In genomic region chr9:103003689-103004088, GRCh38 we compare ENCODE assay signal across 29 cellular contexts. TPM values are rescaled to one million over a fixed set of nuclear protein-coding genes. Genes with fewer than 3 reads are reported as not detected.
A peak's percentile ranks its signal among the peaks of the same experiment; 100 is the strongest.
DNase-seq lines count a peak whose midpoint lies in the region; ATAC-seq, FAIRE-seq and TF ChIP-seq lines count a peak whose summit lies in the region.
"Had no signal": no experiment of that assay in that cellular context is flagged by ENCODE, and none has a peak within 500 bp of the region (broad histone marks: within the 10 kb centered on the region; RNA-seq: fewer than 3 reads in every experiment).

No MANE protein-coding gene starts in this region.

- H3K9me3 Mint-ChIP-seq in activated naive CD4-positive, alpha-beta T cell treated with anti-CD3 and anti-CD28 coated beads, Interleukin-2, amount 10 ng/mL, durations not matched to agents 7 days and 5 days, result peaks cover 6% of the 10 kb centered on the region

- peak; percentile 20 for DNase-seq in ELR (ENCODE audit: low read depth)
- DNase-seq in H54 (ENCODE audit: insufficient read length, low spot score), result no peak
- no peak for DNase-seq in K562 (ENCODE audit: extremely low read depth in 1 of 4, low spot score in 3 of 4)
- DNase-seq in activated naive CD4-positive, alpha-beta T cell treated with anti-CD3 and anti-CD28 coated beads, Interleukin-2, amount 10 ng/mL, durations not matched to agents 7 days and 5 days, result no peak
- DNase-seq in aorta, result no peak
- DNase-seq: 8988T; ACHN; BE2C; C1 segment of cervical spinal cord; CD4-positive, alpha-beta memory T cell; CD4-positive, CD25-positive, alpha-beta regulatory T cell; CD8-positive, alpha-beta memory T cell; COR-L47; DMS 273 treated with DMSO at 0.1 percent for 48 hours; DMS153; DMS53; DMS79; DND-41; EL; GF-D8 had no signal

- H3K9me1 ChIP-seq in K562 (ENCODE audit: control insufficient read depth, insufficient read depth, low read length), result no peaks in the 10 kb centered on the region

- H3K9me3 ChIP-seq in K562 (replicated peaks; ENCODE audit: control insufficient read depth, insufficient read depth, low read depth, low read length) (no peaks in the 10 kb centered on the region; the same call in 1 of the 2 replicates), aorta (ENCODE audit: control insufficient read depth, low read length) (no peaks in the 10 kb centered on the region)
- H3K9me3 ChIP-seq: BE2C, BLaER1 had no signal

- H3K27me3 Mint-ChIP-seq in activated naive CD4-positive, alpha-beta T cell treated with anti-CD3 and anti-CD28 coated beads, Interleukin-2, amount 10 ng/mL, durations not matched to agents 7 days and 5 days, result no peaks in the 10 kb centered on the region
- H3K27me3 Mint-ChIP-seq: CD4-positive, alpha-beta memory T cell; CD4-positive, CD25-positive, alpha-beta regulatory T cell; CD8-positive, alpha-beta memory T cell had no signal

- in situ Hi-C loops in K562 (cut with MboI), result no loop called here

- no peak overlapping the region for H2AFZ ChIP-seq in K562 (ENCODE audit: low read depth, low read length)

- H3K79me2 ChIP-seq in K562 (ENCODE audit: control insufficient read depth, insufficient read depth, low read length), result no peaks in the 10 kb centered on the region

- H3K4me1 Mint-ChIP-seq in activated naive CD4-positive, alpha-beta T cell treated with anti-CD3 and anti-CD28 coated beads, Interleukin-2, amount 10 ng/mL, durations not matched to agents 7 days and 5 days, result no peaks in the 10 kb centered on the region
- H3K4me1 Mint-ChIP-seq: CD14-positive monocyte; CD4-positive, alpha-beta memory T cell; CD4-positive, CD25-positive, alpha-beta regulatory T cell; CD8-positive, alpha-beta memory T cell had no signal

- no peak for TF ChIP-seq EP300 in K562 (IDR thresholded peaks at IDR 0.05; ENCODE audit: low read length)

- peak; percentile 30 for FAIRE-seq in H54 (lab: Jason Lieb, UNC)
- no peak for FAIRE-seq in K562 (lab: Jason Lieb, UNC)
- FAIRE-seq: A204.1, G401.6, GM12891 had no signal

- ATAC-seq in K562 (no peak), HG03460 (IDR thresholded peaks at IDR 0.05; ENCODE audit: unreplicated experiment) (no peak), aorta (ENCODE audit: low FRiP score) (no peak)

- TF ChIP-seq CTCF in K562 (IDR thresholded peaks at IDR 0.05 in 2 of 3, conservative IDR thresholded peaks at IDR 0.05 in 1 of 3; ENCODE audit: insufficient read depth in 2 of 3, low read depth in 1 of 3, low read length in 3 of 3), result no peak

- H3K4me3 Mint-ChIP-seq in activated naive CD4-positive, alpha-beta T cell treated with anti-CD3 and anti-CD28 coated beads, Interleukin-2, amount 10 ng/mL, durations not matched to agents 7 days and 5 days, result no peak overlapping the region
- H3K4me3 Mint-ChIP-seq: CD14-positive monocyte; CD4-positive, alpha-beta memory T cell; CD4-positive, CD25-positive, alpha-beta regulatory T cell; CD8-positive, alpha-beta memory T cell had no signal

- no peak for TF ChIP-seq RAD21 in K562 (CRISPR knock-in tag; conservative IDR thresholded peaks at IDR 0.05 in 1 of 2, IDR thresholded peaks at IDR 0.05 in 1 of 2)

- no peaks in the 10 kb centered on the region for H3K4me1 ChIP-seq in K562 (replicated peaks in 1 of 2; ENCODE audit: control insufficient read depth in 2 of 2, insufficient read depth in 2 of 2, low read length in 2 of 2)
- H3K4me1 ChIP-seq in aorta (ENCODE audit: control insufficient read depth in 1 of 2, insufficient read depth in 2 of 2, low read length in 2 of 2), result no peaks in the 10 kb centered on the region
- H3K4me1 ChIP-seq: BE2C, BLaER1 had no signal

- H3K27ac Mint-ChIP-seq in activated naive CD4-positive, alpha-beta T cell treated with anti-CD3 and anti-CD28 coated beads, Interleukin-2, amount 10 ng/mL, durations not matched to agents 7 days and 5 days, result no peak overlapping the region
- H3K27ac Mint-ChIP-seq: CD14-positive monocyte; CD4-positive, alpha-beta memory T cell; CD4-positive, CD25-positive, alpha-beta regulatory T cell; CD8-positive, alpha-beta memory T cell had no signal

- H3K4me3 ChIP-seq in K562, result no peak overlapping the region
- no peak overlapping the region for H3K4me3 ChIP-seq in aorta (ENCODE audit: low read length in 2 of 2)
- H3K4me3 ChIP-seq: BLaER1 had no signal

- intact Hi-C loops in K562 (cut with micrococcal nuclease), result no loop called here
- intact Hi-C loops in aorta (cut with DNase I), result no loop called here

- H4K20me1 ChIP-seq in K562 (replicated peaks; ENCODE audit: control insufficient read depth, insufficient read depth, low read length), result no peaks in the 10 kb centered on the region
- H4K20me1 ChIP-seq: BLaER1 had no signal

- H3K4me2 ChIP-seq in K562 (ENCODE audit: insufficient read depth, low read length), result no peak overlapping the region
- H3K4me2 ChIP-seq: BLaER1 had no signal

- no peak overlapping the region for H3K27ac ChIP-seq in K562 (ENCODE audit: extremely low read depth, low read depth, low read length)
- no peak overlapping the region for H3K27ac ChIP-seq in aorta (ENCODE audit: low read depth in 1 of 2, low read length in 2 of 2)
- H3K27ac ChIP-seq: BLaER1 had no signal

- CTCF ChIA-PET in K562 (lab: Yijun Ruan, JAX; ENCODE audit: low intra/inter-chr PET ratio), result no interaction called here
- CTCF ChIA-PET in activated naive CD4-positive, alpha-beta T cell treated with anti-CD3 and anti-CD28 coated beads, Interleukin-2, amount 10 ng/mL, durations not matched to agents 7 days and 5 days (lab: Charles Lee), result no interaction called here

- no peaks in the 10 kb centered on the region for H3K27me3 ChIP-seq in K562 (ENCODE audit: control insufficient read depth in 2 of 2, insufficient read depth in 2 of 2, low read length in 2 of 2)
- no peaks in the 10 kb centered on the region for H3K27me3 ChIP-seq in aorta (ENCODE audit: control insufficient read depth in 1 of 2, insufficient read depth in 2 of 2, low read length in 1 of 2)
- H3K27me3 ChIP-seq: BE2C, BLaER1 had no signal

- POLR2A ChIA-PET in K562 (lab: Yijun Ruan, JAX), result no interaction called here

- no peak for TF ChIP-seq POLR2A in H54 (IDR thresholded peaks at IDR 0.05; ENCODE audit: low read depth, low read length)
- no peak for TF ChIP-seq POLR2A in K562 (conservative IDR thresholded peaks at IDR 0.05)

- 7% methylated on average over 1 of the region's 1 CpG for WGBS in K562 (ENCODE audit: insufficient coverage, low coverage, missing lambda C conversion rate)
- 96 to 98% methylated on average over 1 of the region's 1 CpG for WGBS in aorta, 2 donors

- H3K36me3 ChIP-seq in K562 (ENCODE audit: control insufficient read depth, insufficient read depth, low read length), result no peaks in the 10 kb centered on the region
- no peaks in the 10 kb centered on the region for H3K36me3 ChIP-seq in aorta (ENCODE audit: control insufficient read depth in 1 of 2, insufficient read depth in 2 of 2, low read length in 1 of 2)
- H3K36me3 ChIP-seq: BE2C, BLaER1 had no signal

- BruUV-seq in K562 (replicated peaks; lab: Mats Ljungman, UMichigan), result no TSS peak

- no peak overlapping the region for H3K9ac ChIP-seq in K562 (ENCODE audit: insufficient read depth in 1 of 2, low read depth in 2 of 2, low read length in 2 of 2)
- H3K9ac ChIP-seq: BLaER1 had no signal

- no peaks in the 10 kb centered on the region for H3K36me3 Mint-ChIP-seq in activated naive CD4-positive, alpha-beta T cell treated with anti-CD3 and anti-CD28 coated beads, Interleukin-2, amount 10 ng/mL, durations not matched to agents 7 days and 5 days
- H3K36me3 Mint-ChIP-seq: CD14-positive monocyte; CD4-positive, alpha-beta memory T cell; CD4-positive, CD25-positive, alpha-beta regulatory T cell; CD8-positive, alpha-beta memory T cell had no signal

TF ChIP-seq in K562, 482 proteins besides CTCF, POLR2A, EP300 and RAD21 (continues in another document):
- TF ChIP-seq CEBPG (CRISPR knock-in tag; IDR thresholded peaks at IDR 0.05), result no peak
- peak in 1 of 2 experiments; percentile 59; a peak in 1 of 4 replicates for TF ChIP-seq CEBPG (tag; conservative IDR thresholded peaks at IDR 0.05 in 1 of 2, IDR thresholded peaks at IDR 0.05 in 1 of 2)
- peak; percentile 43; the same call in 1 of the 2 replicates for TF ChIP-seq CEBPB (tag; IDR thresholded peaks at IDR 0.05)

RNA-seq across cellular contexts. Expression of gene CYLC2, which starts 8.6 kb away (rescaled TPM):
- total RNA-seq in K562 (2011; cell fraction: chromatin; rRNA removed; ENCODE audit: low replicate concordance), result not detected in 2 replicates
- total RNA-seq in K562 (2011; cell fraction: nucleolus; rRNA removed), result not detected in 2 replicates
- total RNA-seq in K562 (2011; cell fraction: nucleoplasm; rRNA removed), result not detected in 2 replicates
- total RNA-seq in K562 (2014; rRNA removed), result not detected in 2 replicates
- not detected in 2 replicates for total RNA-seq in K562 (2014; rRNA removed; fragmentation: Illumina TruSeq; extraction: Trizol)
- total RNA-seq in K562 (2015; rRNA removed; fragmentation: Illumina TruSeq; extraction: Trizol), result not detected in 2 replicates
- total RNA-seq in K562 (2021), result not detected in 2 replicates
- not detected in 2 replicates for polyA plus RNA-seq in K562 (2011; rRNA removed)
- not detected in 2 replicates for polyA plus RNA-seq in K562 (2011; cell fraction: cytosol; rRNA removed)
- not detected in 2 replicates for polyA plus RNA-seq in K562 (2011; cell fraction: nucleus; rRNA removed)
- not detected in 2 replicates for polyA plus RNA-seq in K562 (2012)
- not detected in 2 replicates for polyA plus RNA-seq in K562 (2014; fragmentation: Illumina TruSeq; extraction: Trizol)
- not detected for polyA plus RNA-seq in K562 (2014; fragmentation: Nextera tagmentation; extraction: Ambion mirVana)
- polyA plus RNA-seq in K562 (2014; rRNA removed), result not detected in 2 replicates
- polyA minus RNA-seq in K562 (2011; rRNA and poly(A)+ RNA removed), result not detected in 2 replicates
- polyA minus RNA-seq in K562 (2011; cell fraction: cytosol; rRNA and poly(A)+ RNA removed), result not detected in 2 replicates
- not detected in 2 replicates for polyA minus RNA-seq in K562 (2011; cell fraction: nucleus; rRNA and poly(A)+ RNA removed)
- total RNA-seq in aorta, result not detected
- polyA plus RNA-seq in aorta, result not detected
- total RNA-seq: A673; CD4-positive, alpha-beta memory T cell; CD4-positive, CD25-positive, alpha-beta regulatory T cell; CD8-positive, alpha-beta memory T cell; Daoy had no signal
- polyA plus RNA-seq: AG04450; CD14-positive monocyte; CD4-positive, alpha-beta memory T cell; CD4-positive, CD25-positive, alpha-beta regulatory T cell; CD8-positive, alpha-beta memory T cell had no signal
